14 cellular contexts compared by ENCODE assay signal in genomic region chr22:24159650-24160049, GRCh38. TPM values are rescaled to one million over a fixed set of nuclear protein-coding genes. Genes with fewer than 3 reads are reported as not detected.
DNase-seq lines count a peak whose midpoint lies in the region; ATAC-seq and TF ChIP-seq lines count a peak whose summit lies in the region.
"Had no signal": no experiment of that assay in that cellular context is flagged by ENCODE, and none has a peak within 500 bp of the region (broad histone marks: within the 10 kb centered on the region; RNA-seq: fewer than 3 reads in every experiment).

No MANE protein-coding gene starts in this region.

- H3K4me1 ChIP-seq in heart right ventricle (peaks cover 31 to 92% (median 80%) of the 10 kb centered on the region in 9 donors), left lung (peaks cover 31 to 72% of the 10 kb centered on the region in 2 donors)

- intact Hi-C loops in heart right ventricle (cut with DNase I) (loop anchor here in 7 of 10 donors (5.0 to 10.0 kb wide), 3 partner anchors 45 to 155 kb away; partner anchors contain the start of gene GSTT4 (in 2 of the 7)), cardiac septum (cut with DNase I) (loop anchor here (5.0 kb wide), 2 partner anchors 52 to 152 kb away; partner anchors contain the start of gene GSTT4), left lung (cut with DNase I) (no loop called here)

- H3K36me3 ChIP-seq in heart right ventricle (peaks cover 0 to 42% (median 0%) of the 10 kb centered on the region in 9 donors), left lung (peaks cover 0 to 32% of the 10 kb centered on the region in 2 donors)

- 48 to 66% methylated on average over 2 of the region's 2 CpGs for WGBS in heart right ventricle, 2 donors

- H3K27ac ChIP-seq in heart right ventricle (peak overlapping the region in 6 of 10 donors; percentile 56 to 90 (median 78)), left lung (peak overlapping the region; percentile 17 to 43)
- H3K27ac ChIP-seq: PC-9 had no signal

- no peaks in the 10 kb centered on the region for H3K9me3 ChIP-seq in heart right ventricle
- H3K9me3 ChIP-seq in left lung, result no peaks in the 10 kb centered on the region

- ATAC-seq in heart right ventricle (no peak), left lung (no peak), HG03175 (IDR thresholded peaks at IDR 0.05; ENCODE audit: unreplicated experiment) (no peak), HG02885 (IDR thresholded peaks at IDR 0.05; ENCODE audit: poor library complexity, unreplicated experiment) (no peak), GM21529 (IDR thresholded peaks at IDR 0.05; ENCODE audit: unreplicated experiment) (no peak)
- ATAC-seq: SK-N-SH treated with all-trans-retinoic acid at 6 μM for 48 hours had no signal

- H3K4me3 ChIP-seq in heart right ventricle (no peak overlapping the region), left lung (no peak overlapping the region)
- H3K4me3 ChIP-seq: PC-9, smooth muscle cell had no signal

- H3K27me3 ChIP-seq in heart right ventricle, result no peaks in the 10 kb centered on the region
- H3K27me3 ChIP-seq in left lung, result no peaks in the 10 kb centered on the region

- DNase-seq in heart right ventricle, result no peak
- DNase-seq in cardiac septum (ENCODE audit: low spot score), result no peak
- peak; percentile 29 for DNase-seq in NCI-H146 (lab: John Stamatoyannopoulos, UW)
- DNase-seq in left lung, result no peak
- DNase-seq: activated effector memory CD4-positive, alpha-beta T cell treated with Interleukin-2 at 50 U/mL for 16 hours; C1 segment of cervical spinal cord; GOT3; NCI-H2081 treated with DMSO at 0.1 percent for 48 hours had no signal

- TF ChIP-seq CTCF in heart right ventricle (IDR thresholded peaks at IDR 0.05) (no peak), left lung (IDR thresholded peaks at IDR 0.05) (no peak)

RNA-seq across cellular contexts. Expression of gene SUSD2, which starts 21.6 kb away (rescaled TPM):
- 1 to 10 TPM in 6 of 10 donors, under 1 TPM in 4; 0.57 to 6.7 (median 1.5) TPM for total RNA-seq in heart right ventricle
- polyA plus RNA-seq in heart right ventricle, result 1 to 10 TPM; 5.4 to 6.5 TPM
- total RNA-seq in cardiac septum, result 3.1 TPM
- 100 to 1,000 TPM in 1 of 2 donors, 10 to 100 TPM in 1; 63.2 to 374 TPM for total RNA-seq in left lung

Comparison
In these comparisons a context has a peak if more than half of its experiments do, and no peak if none do; other contexts are left out.
1. RNA of gene SUSD2, which starts 21.6 kb away (total RNA-seq): 63.2 to 374 TPM in left lung; 3.1 TPM in cardiac septum (single experiment) and 0.57 to 6.7 TPM in heart right ventricle; every median in the first group is over 4 times any median in the second.
2. intact Hi-C loops: an anchor here in heart right ventricle (5.0 to 10.0 kb wide) and cardiac septum (5.0 kb wide); none called in left lung.